Comparison of ENCODE assay signal across 20 cellular contexts in the genomic region with DNA sequence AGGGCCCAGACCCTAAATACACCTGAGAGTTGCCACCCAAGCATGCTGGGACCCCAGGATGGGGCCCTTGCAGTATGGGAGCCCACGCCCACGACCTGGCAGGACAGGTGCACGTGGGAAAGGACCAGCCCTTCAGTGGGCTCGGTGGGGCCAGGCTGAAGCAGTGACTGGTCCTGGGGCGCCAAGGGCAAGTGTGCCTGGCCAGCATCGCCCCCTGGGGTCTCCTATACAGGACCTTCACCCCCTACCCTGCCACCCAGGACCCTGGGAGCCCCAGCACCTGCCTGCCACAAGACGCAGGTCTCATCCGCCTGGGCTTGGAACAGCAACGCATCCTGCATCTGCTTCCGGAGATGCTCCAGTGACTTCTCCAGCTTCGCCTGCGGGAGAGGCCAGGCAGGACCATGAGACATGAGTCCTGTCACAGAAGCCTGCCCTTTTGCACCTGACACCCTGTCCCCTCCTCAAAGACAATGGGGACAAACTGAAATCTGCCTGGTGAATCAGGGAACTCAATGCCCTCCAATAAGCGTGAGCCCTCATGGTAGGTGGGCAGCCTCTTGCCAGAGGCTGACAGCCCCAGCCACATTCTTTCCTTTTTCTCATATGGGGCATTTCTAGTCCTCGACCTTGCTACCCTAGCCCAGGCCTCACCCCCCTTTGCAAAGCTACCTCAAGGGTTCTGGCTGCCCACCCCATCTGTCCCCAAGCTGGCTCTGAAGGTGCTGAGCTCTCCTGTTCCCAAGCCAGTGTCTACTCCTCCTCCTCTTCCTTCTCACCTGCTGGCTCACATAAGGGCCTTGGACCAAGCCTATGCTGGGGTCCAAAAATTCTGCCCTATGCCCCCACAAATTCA. TPM values are rescaled to one million over a fixed set of nuclear protein-coding genes. Genes with fewer than 3 reads are reported as not detected.
DNase-seq lines count a peak whose midpoint lies in the region; ATAC-seq, FAIRE-seq and TF ChIP-seq lines count a peak whose summit lies in the region.
"Had no signal": no experiment of that assay in that cellular context is flagged by ENCODE, and none has a peak within 500 bp of the region (broad histone marks: within the 10 kb centered on the region; RNA-seq: fewer than 3 reads in every experiment).

No MANE protein-coding gene starts in this region.

- BruUV-seq in HepG2 (replicated peaks; lab: Mats Ljungman, UMichigan): no TSS peak

- DNase-seq in stimulated activated naive CD8-positive, alpha-beta T cell treated with anti-CD3 and anti-CD28 coated beads, Interleukin-15, amount 100 ng/mL, for 72 hours: no peak
- DNase-seq in stimulated activated naive CD8-positive, alpha-beta T cell treated with anti-CD3 and anti-CD28 coated beads, Interleukin-15, Interleukin-2, amounts not matched to agents 100 U/mL and 50 U/mL, for 24 hours: no peak
- DNase-seq in activated naive CD8-positive, alpha-beta T cell treated with anti-CD3 and anti-CD28 coated beads, Interleukin-2, amount 50 U/mL, for 24 hours: no peak
- DNase-seq in HepG2 (ENCODE audit: low spot score) (no peak), SHP77 (lab: John Stamatoyannopoulos, UW) (no peak), NCI-H226 (no peak), esophagus muscularis mucosa (ENCODE audit: extremely low spot score) (no peak)
- DNase-seq in stimulated activated CD4-positive, alpha-beta T cell treated with anti-CD3 and anti-CD28 coated beads, Interleukin-1b, Interleukin-23, amount 100 ng/mL, for 48 hours: no peak
- DNase-seq: activated T-cell treated with anti-CD3 and anti-CD28 coated beads for 4 hours, aorta, HFFc6, mesendoderm, NCI-H2029, NCI-H510A treated with DMSO at 0.1 percent for 48 hours, right cardiac atrium had no signal

- peak overlapping the region; percentile 84 to 93 for H3K27ac Mint-ChIP-seq in stimulated activated naive CD8-positive, alpha-beta T cell treated with anti-CD3 and anti-CD28 coated beads, Interleukin-15, amount 100 ng/mL, for 72 hours
- peak overlapping the region; percentile 41 for H3K27ac Mint-ChIP-seq in activated naive CD8-positive, alpha-beta T cell treated with anti-CD3 and anti-CD28 coated beads, Interleukin-2, amount 50 U/mL, for 24 hours
- H3K27ac Mint-ChIP-seq: HFFc6; T-helper 1 cell treated with Interleukin-12 subunit alpha and Interleukin-12 subunit beta and Interleukin-4 antibody, amounts not matched to agents 30 μg/mL and 1 μg/mL, for 36 hours had no signal

- POLR2A ChIA-PET in HepG2 (lab: Yijun Ruan, JAX): interaction anchor here (1.5 kb wide), 1 partner anchor 9 kb away, joined by 3 read pairs; no protein-coding TSS in a partner anchor

- CTCF ChIA-PET in HepG2 (lab: Yijun Ruan, JAX; ENCODE audit: low intra/inter-chr PET ratio, low total read pairs): no interaction called here

- H3K4me3 ChIP-seq in HepG2 (replicated peaks in 1 of 3; ENCODE audit: insufficient read depth in 1 of 3, low read depth in 2 of 3, low read length in 3 of 3) (no peak overlapping the region), esophagus muscularis mucosa (no peak overlapping the region)

- no peak overlapping the region for H3K9ac ChIP-seq in HepG2 (ENCODE audit: insufficient read depth, low read depth, low read length)

- no peak for TF ChIP-seq POLR2A in HepG2 (IDR thresholded peaks at IDR 0.05; ENCODE audit: insufficient read depth in 1 of 2, low read depth in 2 of 2, low read length in 2 of 2)
- TF ChIP-seq POLR2A in esophagus muscularis mucosa (IDR thresholded peaks at IDR 0.05; ENCODE audit: low read depth): no peak

- no peak for TF ChIP-seq EP300 in HepG2 (IDR thresholded peaks at IDR 0.05; ENCODE audit: low read depth in 2 of 2, low read length in 2 of 2)
- no peak for TF ChIP-seq EP300 in HepG2 (CRISPR knock-in tag; IDR thresholded peaks at IDR 0.05; ENCODE audit: borderline replicate concordance)
- no peak for TF ChIP-seq EP300 in esophagus muscularis mucosa (IDR thresholded peaks at IDR 0.05)

- H3K27me3 ChIP-seq in HepG2 (ENCODE audit: control insufficient read depth in 1 of 2, insufficient read depth in 2 of 2, low read length in 2 of 2) (no peaks in the 10 kb centered on the region; a peak in 1 of 5 replicates), esophagus muscularis mucosa (no peaks in the 10 kb centered on the region)
- H3K27me3 ChIP-seq: neutrophil had no signal

- TF ChIP-seq RAD21 in HepG2 (CRISPR knock-in tag; IDR thresholded peaks at IDR 0.05): no peak

- no peak overlapping the region for H2AFZ ChIP-seq in HepG2 (ENCODE audit: low read length)

- H3K4me3 Mint-ChIP-seq in stimulated activated naive CD8-positive, alpha-beta T cell treated with anti-CD3 and anti-CD28 coated beads, Interleukin-15, amount 100 ng/mL, for 72 hours: no peak overlapping the region
- no peak overlapping the region for H3K4me3 Mint-ChIP-seq in activated naive CD8-positive, alpha-beta T cell treated with anti-CD3 and anti-CD28 coated beads, Interleukin-2, amount 50 U/mL, for 24 hours
- H3K4me3 Mint-ChIP-seq: HFFc6; T-helper 1 cell treated with Interleukin-12 subunit alpha and Interleukin-12 subunit beta and Interleukin-4 antibody, amounts not matched to agents 30 μg/mL and 1 μg/mL, for 36 hours had no signal

- FAIRE-seq in HepG2 (lab: Jason Lieb, UNC): no peak
- FAIRE-seq: colon had no signal

- no peak for TF ChIP-seq CTCF in HepG2 (CRISPR knock-in tag; IDR thresholded peaks at IDR 0.05)
- TF ChIP-seq CTCF in esophagus muscularis mucosa (IDR thresholded peaks at IDR 0.05): no peak

- H3K27me3 Mint-ChIP-seq in stimulated activated naive CD8-positive, alpha-beta T cell treated with anti-CD3 and anti-CD28 coated beads, Interleukin-15, amount 100 ng/mL, for 72 hours: no peaks in the 10 kb centered on the region
- H3K27me3 Mint-ChIP-seq in activated naive CD8-positive, alpha-beta T cell treated with anti-CD3 and anti-CD28 coated beads, Interleukin-2, amount 50 U/mL, for 24 hours: no peaks in the 10 kb centered on the region

- H4K20me1 ChIP-seq in HepG2 (ENCODE audit: insufficient read depth, low read length): peaks cover 31% of the 10 kb centered on the region

- 92% methylated on average over 5 of the region's 14 CpGs for WGBS in HepG2 (ENCODE audit: low lambda C conversion rate)
- 88% methylated on average over 2 of the region's 14 CpGs for WGBS in esophagus muscularis mucosa

- peaks cover 58% of the 10 kb centered on the region for H3K4me1 Mint-ChIP-seq in stimulated activated naive CD8-positive, alpha-beta T cell treated with anti-CD3 and anti-CD28 coated beads, Interleukin-15, amount 100 ng/mL, for 72 hours
- peaks cover 39% of the 10 kb centered on the region for H3K4me1 Mint-ChIP-seq in activated naive CD8-positive, alpha-beta T cell treated with anti-CD3 and anti-CD28 coated beads, Interleukin-2, amount 50 U/mL, for 24 hours

- H3K4me1 ChIP-seq in HepG2 (ENCODE audit: insufficient read depth, low read length) (peaks cover 32% of the 10 kb centered on the region), esophagus muscularis mucosa (peaks cover 19 to 46% (median 38%) of the 10 kb centered on the region in 4 donors)

- peaks cover 36% of the 10 kb centered on the region for H3K79me2 ChIP-seq in HepG2 (ENCODE audit: insufficient read depth, low read length)

- intact Hi-C loops in HepG2 (cut with micrococcal nuclease; ENCODE audit: unreplicated experiment) (no loop called here), esophagus muscularis mucosa (cut with DNase I) (loop anchor here (10.0 kb wide), 1 partner anchor 127 kb away; no protein-coding TSS in a partner anchor)

- no peaks in the 10 kb centered on the region for H3K9me3 ChIP-seq in HepG2 (ENCODE audit: low read length)
- no peaks in the 10 kb centered on the region for H3K9me3 ChIP-seq in esophagus muscularis mucosa
- H3K9me3 ChIP-seq: neutrophil had no signal

- peaks cover 29% of the 10 kb centered on the region for H3K36me3 Mint-ChIP-seq in activated naive CD8-positive, alpha-beta T cell treated with anti-CD3 and anti-CD28 coated beads, Interleukin-2, amount 50 U/mL, for 24 hours (ENCODE audit: low read depth)

- peaks cover 18 to 46% of the 10 kb centered on the region in 2 experiments for H3K36me3 ChIP-seq in HepG2 (replicated peaks in 1 of 2; ENCODE audit: control insufficient read depth in 1 of 2, insufficient read depth in 2 of 2, low read length in 2 of 2)
- H3K36me3 ChIP-seq in esophagus muscularis mucosa: peaks cover 18 to 67% (median 50%) of the 10 kb centered on the region in 4 donors

- H3K27ac ChIP-seq in HepG2 (ENCODE audit: extremely low read length, insufficient read depth, low read length) (no peak overlapping the region), esophagus muscularis mucosa (replicated peaks in 1 of 4) (no peak overlapping the region)
- H3K27ac ChIP-seq: neutrophil had no signal

- in situ Hi-C loops in HepG2 (cut with HindIII; ENCODE audit: extremely low pct_ligation_motif_present, low pct_unique_long_range_greater_than_20kb): no loop called here

- ATAC-seq in stimulated activated naive CD8-positive, alpha-beta T cell treated with anti-CD3 and anti-CD28 coated beads, Interleukin-15, amount 100 ng/mL, for 72 hours: no peak
- no peak for ATAC-seq in stimulated activated naive CD8-positive, alpha-beta T cell treated with anti-CD3 and anti-CD28 coated beads, Interleukin-15, Interleukin-2, amounts not matched to agents 100 U/mL and 50 U/mL, for 24 hours
- no peak for ATAC-seq in activated naive CD8-positive, alpha-beta T cell treated with anti-CD3 and anti-CD28 coated beads, Interleukin-2, amount 50 U/mL, for 24 hours
- no peak for ATAC-seq in HepG2
- ATAC-seq: activated CD4-positive, CD25-positive, alpha-beta regulatory T cell treated with anti-CD3 and anti-CD28 coated beads, Interleukin-2, amount 50 U/mL, for 24 hours; right cardiac atrium; Right ventricle myocardium inferior had no signal

- H3K4me2 ChIP-seq in HepG2 (ENCODE audit: low read depth, low read length): no peak overlapping the region

- no peaks in the 10 kb centered on the region for H3K9me3 Mint-ChIP-seq in stimulated activated naive CD8-positive, alpha-beta T cell treated with anti-CD3 and anti-CD28 coated beads, Interleukin-15, amount 100 ng/mL, for 72 hours
- H3K9me3 Mint-ChIP-seq in activated naive CD8-positive, alpha-beta T cell treated with anti-CD3 and anti-CD28 coated beads, Interleukin-2, amount 50 U/mL, for 24 hours: no peaks in the 10 kb centered on the region
- H3K9me3 Mint-ChIP-seq: HFFc6; T-helper 1 cell treated with Interleukin-12 subunit alpha and Interleukin-12 subunit beta and Interleukin-4 antibody, amounts not matched to agents 30 μg/mL and 1 μg/mL, for 36 hours had no signal

RNA-seq across cellular contexts. Expression of gene TRIM11, which starts 4.6 kb away (rescaled TPM):
- total RNA-seq in HepG2 (2016; rRNA removed; fragmentation: Illumina TruSeq; extraction: Trizol): 9.7 and 16.1 TPM in 2 replicates
- 8.8 and 9.6 TPM in 2 replicates for total RNA-seq in HepG2 (2016; cell fraction: cytosol; rRNA removed; fragmentation: Illumina TruSeq; extraction: Trizol; ENCODE audit: low read depth)
- 10.0 and 15.4 TPM in 2 replicates for total RNA-seq in HepG2 (2016; cell fraction: insoluble cytoplasmic fraction; rRNA removed; fragmentation: Illumina TruSeq; extraction: Trizol)
- 12.1 and 13.4 TPM in 2 replicates for total RNA-seq in HepG2 (2016; cell fraction: membrane; rRNA removed; fragmentation: Illumina TruSeq; extraction: Trizol)
- total RNA-seq in HepG2 (2016; cell fraction: nucleus; rRNA removed; fragmentation: Illumina TruSeq; extraction: Trizol): 16.6 and 19.2 TPM in 2 replicates
- 6.3 and 8.8 TPM in 2 replicates for polyA plus RNA-seq in HepG2 (2011; rRNA removed)
- polyA plus RNA-seq in HepG2 (2011; cell fraction: cytosol; rRNA removed): 4.7 and 6.1 TPM in 2 replicates
- polyA plus RNA-seq in HepG2 (2011; cell fraction: nucleus; rRNA removed): 33.2 and 33.5 TPM in 2 replicates
- 7.8 and 13.4 TPM in 2 replicates for polyA plus RNA-seq in HepG2 (2012)
- polyA plus RNA-seq in HepG2 (2016; cell fraction: cytosol; fragmentation: Illumina TruSeq; extraction: Trizol; ENCODE audit: low read depth): 1.3 and 1.5 TPM in 2 replicates
- polyA plus RNA-seq in HepG2 (2016; cell fraction: insoluble cytoplasmic fraction; fragmentation: Illumina TruSeq; extraction: Trizol; ENCODE audit: low read depth): 9.6 and 11.4 TPM in 2 replicates
- polyA plus RNA-seq in HepG2 (2016; cell fraction: membrane; fragmentation: Illumina TruSeq; extraction: Trizol; ENCODE audit: low read depth): 2.2 and 2.7 TPM in 2 replicates
- 33.8 and 38.7 TPM in 2 replicates for polyA plus RNA-seq in HepG2 (2016; cell fraction: nucleus; fragmentation: Illumina TruSeq; extraction: Trizol; ENCODE audit: insufficient read depth, low read depth)
- 19.6 and 39.2 TPM in 2 replicates for polyA minus RNA-seq in HepG2 (2011; rRNA and poly(A)+ RNA removed; ENCODE audit: low replicate concordance)
- polyA minus RNA-seq in HepG2 (2011; cell fraction: cytosol; rRNA and poly(A)+ RNA removed): 6.6 and 7.0 TPM in 2 replicates
- 17.0 and 20.8 TPM in 2 replicates for polyA minus RNA-seq in HepG2 (2011; cell fraction: nucleus; rRNA and poly(A)+ RNA removed)
- 10 to 100 TPM; 13.8 to 26.1 (median 20.9) TPM for total RNA-seq in esophagus muscularis mucosa

RNA-seq across cellular contexts. Expression of gene TRIM17, which starts 14.7 kb away (rescaled TPM):
- total RNA-seq in HepG2 (2016; rRNA removed; fragmentation: Illumina TruSeq; extraction: Trizol) (0.64 TPM in 1 of 2 replicates, not detected in the other), esophagus muscularis mucosa (not detected)
- total RNA-seq in HepG2 (2016; cell fraction: cytosol; rRNA removed; fragmentation: Illumina TruSeq; extraction: Trizol; ENCODE audit: low read depth): not detected in 2 replicates
- 0.10 and 0.45 TPM in 2 replicates for total RNA-seq in HepG2 (2016; cell fraction: insoluble cytoplasmic fraction; rRNA removed; fragmentation: Illumina TruSeq; extraction: Trizol)
- not detected in 2 replicates for total RNA-seq in HepG2 (2016; cell fraction: membrane; rRNA removed; fragmentation: Illumina TruSeq; extraction: Trizol)
- total RNA-seq in HepG2 (2016; cell fraction: nucleus; rRNA removed; fragmentation: Illumina TruSeq; extraction: Trizol): 0.72 and 0.81 TPM in 2 replicates
- polyA plus RNA-seq in HepG2 (2011; rRNA removed): 0.22 and 0.32 TPM in 2 replicates
- 0.10 and 0.11 TPM in 2 replicates for polyA plus RNA-seq in HepG2 (2011; cell fraction: cytosol; rRNA removed)
- 1.6 and 1.9 TPM in 2 replicates for polyA plus RNA-seq in HepG2 (2011; cell fraction: nucleus; rRNA removed)
- 0.24 and 0.27 TPM in 2 replicates for polyA plus RNA-seq in HepG2 (2012)
- polyA plus RNA-seq in HepG2 (2016; cell fraction: cytosol; fragmentation: Illumina TruSeq; extraction: Trizol; ENCODE audit: low read depth): not detected in 2 replicates
- polyA plus RNA-seq in HepG2 (2016; cell fraction: insoluble cytoplasmic fraction; fragmentation: Illumina TruSeq; extraction: Trizol; ENCODE audit: low read depth): 0.14 and 0.22 TPM in 2 replicates
- not detected in 2 replicates for polyA plus RNA-seq in HepG2 (2016; cell fraction: membrane; fragmentation: Illumina TruSeq; extraction: Trizol; ENCODE audit: low read depth)
- 1.2 and 1.4 TPM in 2 replicates for polyA plus RNA-seq in HepG2 (2016; cell fraction: nucleus; fragmentation: Illumina TruSeq; extraction: Trizol; ENCODE audit: insufficient read depth, low read depth)
- polyA minus RNA-seq in HepG2 (2011; rRNA and poly(A)+ RNA removed; ENCODE audit: low replicate concordance): 0.58 TPM in 1 of 2 replicates, not detected in the other
- polyA minus RNA-seq in HepG2 (2011; cell fraction: cytosol; rRNA and poly(A)+ RNA removed): not detected in 2 replicates
- 0.64 and 0.75 TPM in 2 replicates for polyA minus RNA-seq in HepG2 (2011; cell fraction: nucleus; rRNA and poly(A)+ RNA removed)
- polyA plus RNA-seq: aorta had no signal
